Comparison of ENCODE assay signal across 1 cellular context in the genomic region with DNA sequence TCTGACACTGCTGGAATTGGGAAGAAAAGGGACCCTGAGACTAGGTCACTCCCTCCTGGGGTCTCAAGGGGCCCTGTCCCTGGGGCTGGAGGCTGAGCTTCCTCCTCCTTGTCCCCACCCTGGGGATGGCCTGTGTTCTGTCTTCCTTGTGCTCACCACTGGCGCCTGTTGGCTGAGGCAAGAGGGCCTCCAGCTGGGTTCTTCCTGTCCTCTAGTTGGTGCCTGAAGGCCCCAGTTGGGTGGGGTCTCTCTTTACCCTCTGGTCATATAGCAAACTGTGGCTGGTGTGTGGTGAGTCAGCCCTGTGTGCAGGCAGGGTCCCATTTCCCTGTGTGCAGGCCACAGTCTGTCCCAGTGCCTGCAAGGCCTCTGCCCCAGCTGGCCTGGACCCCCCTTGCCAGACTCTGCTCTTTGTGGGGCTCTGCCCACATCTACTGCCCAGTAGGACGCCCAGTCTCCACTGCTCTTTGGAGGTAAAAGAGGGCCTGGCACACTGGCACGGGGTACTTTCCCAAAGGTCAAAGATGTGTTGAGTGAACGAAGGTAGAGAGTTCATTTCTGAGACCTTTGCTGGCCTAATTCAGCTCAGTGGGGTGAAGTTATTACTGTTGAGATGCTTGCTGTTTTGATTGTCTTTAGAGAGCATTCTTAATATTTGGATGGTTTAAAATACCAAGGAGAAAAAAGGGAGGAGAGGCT.
TF ChIP-seq lines count a peak whose summit lies in the region.

No MANE protein-coding gene starts in this region.

TF ChIP-seq in SK-N-SH, 30 proteins besides CTCF, POLR2A, EP300 and RAD21 (continued from another document):
- TF ChIP-seq, protein P1, sequence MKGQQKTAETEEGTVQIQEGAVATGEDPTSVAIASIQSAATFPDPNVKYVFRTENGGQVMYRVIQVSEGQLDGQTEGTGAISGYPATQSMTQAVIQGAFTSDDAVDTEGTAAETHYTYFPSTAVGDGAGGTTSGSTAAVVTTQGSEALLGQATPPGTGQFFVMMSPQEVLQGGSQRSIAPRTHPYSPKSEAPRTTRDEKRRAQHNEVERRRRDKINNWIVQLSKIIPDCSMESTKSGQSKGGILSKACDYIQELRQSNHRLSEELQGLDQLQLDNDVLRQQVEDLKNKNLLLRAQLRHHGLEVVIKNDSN (IDR thresholded peaks at IDR 0.05; ENCODE audit: borderline replicate concordance, low read depth) = no peak
- TF ChIP-seq, protein P2, sequence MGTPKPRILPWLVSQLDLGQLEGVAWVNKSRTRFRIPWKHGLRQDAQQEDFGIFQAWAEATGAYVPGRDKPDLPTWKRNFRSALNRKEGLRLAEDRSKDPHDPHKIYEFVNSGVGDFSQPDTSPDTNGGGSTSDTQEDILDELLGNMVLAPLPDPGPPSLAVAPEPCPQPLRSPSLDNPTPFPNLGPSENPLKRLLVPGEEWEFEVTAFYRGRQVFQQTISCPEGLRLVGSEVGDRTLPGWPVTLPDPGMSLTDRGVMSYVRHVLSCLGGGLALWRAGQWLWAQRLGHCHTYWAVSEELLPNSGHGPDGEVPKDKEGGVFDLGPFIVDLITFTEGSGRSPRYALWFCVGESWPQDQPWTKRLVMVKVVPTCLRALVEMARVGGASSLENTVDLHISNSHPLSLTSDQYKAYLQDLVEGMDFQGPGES (IDR thresholded peaks at IDR 0.05; ENCODE audit: low read depth, low read length) = no peak
- TF ChIP-seq TEAD4 (IDR thresholded peaks at IDR 0.05; ENCODE audit: borderline replicate concordance, insufficient read depth) = no peak
- no peak for TF ChIP-seq NRF1 (IDR thresholded peaks at IDR 0.05; ENCODE audit: low read depth, low read length)
- no peak for TF ChIP-seq FOXJ3 (CRISPR knock-in tag; IDR thresholded peaks at IDR 0.05)
- TF ChIP-seq, protein P3, sequence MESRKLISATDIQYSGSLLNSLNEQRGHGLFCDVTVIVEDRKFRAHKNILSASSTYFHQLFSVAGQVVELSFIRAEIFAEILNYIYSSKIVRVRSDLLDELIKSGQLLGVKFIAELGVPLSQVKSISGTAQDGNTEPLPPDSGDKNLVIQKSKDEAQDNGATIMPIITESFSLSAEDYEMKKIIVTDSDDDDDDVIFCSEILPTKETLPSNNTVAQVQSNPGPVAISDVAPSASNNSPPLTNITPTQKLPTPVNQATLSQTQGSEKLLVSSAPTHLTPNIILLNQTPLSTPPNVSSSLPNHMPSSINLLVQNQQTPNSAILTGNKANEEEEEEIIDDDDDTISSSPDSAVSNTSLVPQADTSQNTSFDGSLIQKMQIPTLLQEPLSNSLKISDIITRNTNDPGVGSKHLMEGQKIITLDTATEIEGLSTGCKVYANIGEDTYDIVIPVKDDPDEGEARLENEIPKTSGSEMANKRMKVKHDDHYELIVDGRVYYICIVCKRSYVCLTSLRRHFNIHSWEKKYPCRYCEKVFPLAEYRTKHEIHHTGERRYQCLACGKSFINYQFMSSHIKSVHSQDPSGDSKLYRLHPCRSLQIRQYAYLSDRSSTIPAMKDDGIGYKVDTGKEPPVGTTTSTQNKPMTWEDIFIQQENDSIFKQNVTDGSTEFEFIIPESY (IDR thresholded peaks at IDR 0.05; ENCODE audit: borderline replicate concordance, low read depth) = no peak
- TF ChIP-seq POLR2AphosphoS5 (IDR thresholded peaks at IDR 0.05; ENCODE audit: low read depth, low read length) = no peak
- TF ChIP-seq CHD2 (IDR thresholded peaks at IDR 0.05; ENCODE audit: low read length, partially characterized antibody) = no peak
- no peak for TF ChIP-seq YY1 (IDR thresholded peaks at IDR 0.05; ENCODE audit: low read depth)
- TF ChIP-seq SIN3A (IDR thresholded peaks at IDR 0.05; ENCODE audit: borderline replicate concordance, low read depth, low read length) = no peak
- no peak for TF ChIP-seq RFX5 (IDR thresholded peaks at IDR 0.05; ENCODE audit: low read length)
- TF ChIP-seq, protein P4, sequence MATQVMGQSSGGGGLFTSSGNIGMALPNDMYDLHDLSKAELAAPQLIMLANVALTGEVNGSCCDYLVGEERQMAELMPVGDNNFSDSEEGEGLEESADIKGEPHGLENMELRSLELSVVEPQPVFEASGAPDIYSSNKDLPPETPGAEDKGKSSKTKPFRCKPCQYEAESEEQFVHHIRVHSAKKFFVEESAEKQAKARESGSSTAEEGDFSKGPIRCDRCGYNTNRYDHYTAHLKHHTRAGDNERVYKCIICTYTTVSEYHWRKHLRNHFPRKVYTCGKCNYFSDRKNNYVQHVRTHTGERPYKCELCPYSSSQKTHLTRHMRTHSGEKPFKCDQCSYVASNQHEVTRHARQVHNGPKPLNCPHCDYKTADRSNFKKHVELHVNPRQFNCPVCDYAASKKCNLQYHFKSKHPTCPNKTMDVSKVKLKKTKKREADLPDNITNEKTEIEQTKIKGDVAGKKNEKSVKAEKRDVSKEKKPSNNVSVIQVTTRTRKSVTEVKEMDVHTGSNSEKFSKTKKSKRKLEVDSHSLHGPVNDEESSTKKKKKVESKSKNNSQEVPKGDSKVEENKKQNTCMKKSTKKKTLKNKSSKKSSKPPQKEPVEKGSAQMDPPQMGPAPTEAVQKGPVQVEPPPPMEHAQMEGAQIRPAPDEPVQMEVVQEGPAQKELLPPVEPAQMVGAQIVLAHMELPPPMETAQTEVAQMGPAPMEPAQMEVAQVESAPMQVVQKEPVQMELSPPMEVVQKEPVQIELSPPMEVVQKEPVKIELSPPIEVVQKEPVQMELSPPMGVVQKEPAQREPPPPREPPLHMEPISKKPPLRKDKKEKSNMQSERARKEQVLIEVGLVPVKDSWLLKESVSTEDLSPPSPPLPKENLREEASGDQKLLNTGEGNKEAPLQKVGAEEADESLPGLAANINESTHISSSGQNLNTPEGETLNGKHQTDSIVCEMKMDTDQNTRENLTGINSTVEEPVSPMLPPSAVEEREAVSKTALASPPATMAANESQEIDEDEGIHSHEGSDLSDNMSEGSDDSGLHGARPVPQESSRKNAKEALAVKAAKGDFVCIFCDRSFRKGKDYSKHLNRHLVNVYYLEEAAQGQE (IDR thresholded peaks at IDR 0.05; ENCODE audit: low read depth, low read length) = no peak
- no peak for TF ChIP-seq TCF12 (IDR thresholded peaks at IDR 0.05)
